Comparison of ENCODE assay signal across 14 cellular contexts in the genomic region with DNA sequence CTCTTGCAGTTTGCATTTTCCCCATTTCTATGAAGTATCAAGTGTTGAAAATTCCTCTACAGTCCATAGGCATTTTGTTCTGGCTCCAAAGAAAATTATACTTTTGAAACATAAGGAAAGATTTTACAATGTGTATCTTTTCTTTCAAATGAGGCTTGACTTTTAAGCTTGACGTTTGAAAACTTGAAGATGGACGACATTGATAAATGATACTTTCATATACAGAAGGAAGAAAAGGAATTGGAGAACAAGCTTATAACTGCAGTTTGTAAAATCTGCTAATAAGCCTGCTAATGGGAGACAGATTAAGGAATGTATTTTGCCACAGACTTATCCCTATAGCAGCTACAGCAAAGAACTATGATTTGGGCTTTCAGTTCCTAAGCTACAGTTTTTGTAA.
"Had no signal": no experiment of that assay in that cellular context is flagged by ENCODE, and none has a peak within 500 bp of the region (broad histone marks: within the 10 kb centered on the region; RNA-seq: fewer than 3 reads in every experiment).

No MANE protein-coding gene starts in this region.

- H3K4me1 ChIP-seq: ascending aorta, tibial nerve had no signal

- H3K27me3 ChIP-seq: ascending aorta, tibial nerve had no signal

- DNase-seq: activated naive CD4-positive, alpha-beta T cell treated with anti-CD3 and anti-CD28 coated beads for 36 hours; activated naive CD8-positive, alpha-beta T cell treated with anti-CD3 and anti-CD28 coated beads, Interleukin-2, amount 50 U/mL, for 24 hours; activated T-cell treated with anti-CD3 and anti-CD28 coated beads, Interleukin-2, amount 50 U/mL, for 1 hour; hippocampal formation; naive B cell; stimulated activated CD4-positive, alpha-beta T cell treated with anti-CD3 and anti-CD28 coated beads, Interleukin-15, amount 100 ng/mL, for 24 hours; stimulated activated CD4-positive, alpha-beta T cell treated with anti-CD3 and anti-CD28 coated beads, Interleukin-4, amount 100 ng/mL, for 1 hour; stimulated activated naive CD4-positive, alpha-beta T cell; T-cell; T-helper 9 cell had no signal

- ATAC-seq: activated CD4-positive, CD25-positive, alpha-beta regulatory T cell treated with anti-CD3 and anti-CD28 coated beads, Interleukin-2, amount 50 U/mL, for 24 hours; activated naive CD8-positive, alpha-beta T cell treated with anti-CD3 and anti-CD28 coated beads, Interleukin-2, amount 50 U/mL, for 24 hours; left lobe of liver; T-cell had no signal

- H3K36me3 ChIP-seq: ascending aorta, tibial nerve had no signal

- H3K4me3 ChIP-seq: ascending aorta, tibial nerve had no signal

- H3K9me3 ChIP-seq: ascending aorta had no signal

- H3K27ac ChIP-seq: ascending aorta, tibial nerve had no signal
